ENCODE assay signal across 12 cellular contexts in the genomic region with DNA sequence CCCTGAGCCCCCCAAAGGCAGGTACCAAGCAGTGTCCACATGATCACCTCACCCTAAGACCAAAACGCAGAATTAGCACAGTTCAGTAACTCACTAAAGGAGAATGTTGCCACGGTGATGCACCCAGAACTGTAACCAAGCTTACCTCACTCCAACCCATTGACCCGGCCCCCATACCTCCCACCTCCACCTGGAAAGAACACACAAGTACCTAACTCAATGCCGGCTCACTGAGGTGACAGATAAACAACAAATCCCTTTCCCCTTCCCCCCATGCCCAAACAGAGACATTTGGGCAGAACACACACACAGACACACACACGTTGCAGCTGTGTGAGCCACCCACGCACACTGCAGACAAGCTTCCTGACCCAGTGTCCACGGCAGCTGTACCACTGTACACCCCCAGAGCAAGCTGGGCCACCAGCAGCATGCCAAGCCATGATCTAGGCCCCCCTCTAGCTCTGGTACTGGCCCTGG.
DNase-seq lines count a peak whose midpoint lies in the region; ATAC-seq and TF ChIP-seq lines count a peak whose summit lies in the region.
"Had no signal": no experiment of that assay in that cellular context is flagged by ENCODE, and none has a peak within 500 bp of the region (broad histone marks: within the 10 kb centered on the region; RNA-seq: fewer than 3 reads in every experiment).

No MANE protein-coding gene starts in this region.

- CTCF ChIA-PET in HEK293 (lab: Yijun Ruan, JAX) = interaction anchor here (0.6 to 14.1 kb wide), 12 partner anchors 8 to 142 kb away, joined by 3 to 241 read pairs (median 4); a partner anchor contains a TSS

- H3K4me3 ChIP-seq in HEK293 (ENCODE audit: low read depth, low read length) = no peak overlapping the region

- no peaks in the 10 kb centered on the region for H3K36me3 Mint-ChIP-seq in stimulated activated effector memory CD8-positive, alpha-beta T cell treated with anti-CD3 and anti-CD28 coated beads, Interleukin-12 subunit alpha, Interleukin-12 subunit beta, amount 100 ng/mL, for 72 hours

- H3K27ac Mint-ChIP-seq in stimulated activated effector memory CD8-positive, alpha-beta T cell treated with anti-CD3 and anti-CD28 coated beads, Interleukin-12 subunit alpha, Interleukin-12 subunit beta, amount 100 ng/mL, for 72 hours = peak overlapping the region; percentile 14

- no peak for ATAC-seq in stimulated activated effector memory CD8-positive, alpha-beta T cell treated with anti-CD3 and anti-CD28 coated beads, Interleukin-12 subunit alpha, Interleukin-12 subunit beta, amount 100 ng/mL, for 72 hours
- no peak for ATAC-seq in GM21717 (IDR thresholded peaks at IDR 0.05; ENCODE audit: unreplicated experiment)

- H3K4me1 ChIP-seq in HEK293 (ENCODE audit: control insufficient read depth, insufficient read depth, low read length) = peaks cover 7% of the 10 kb centered on the region; the same call in 1 of the 2 replicates

- no peak for TF ChIP-seq CTCF in HEK293 (tag by site-specific recombination; IDR thresholded peaks at IDR 0.05)

- no peak overlapping the region for H3K27ac ChIP-seq in HEK293 (ENCODE audit: extremely low read depth, low read depth, low read length)
- peak overlapping the region; percentile 95 for H3K27ac ChIP-seq in angular gyrus (ENCODE audit: low read depth, low read length)
- H3K27ac ChIP-seq in layer of hippocampus (ENCODE audit: low read depth, low read length) = peak overlapping the region; percentile 97
- H3K27ac ChIP-seq: HL-60 had no signal

- H3K36me3 ChIP-seq in HEK293 (ENCODE audit: control insufficient read depth in 2 of 2, insufficient read depth in 1 of 2, low read length in 2 of 2) = no peaks in the 10 kb centered on the region

- H3K9me3 Mint-ChIP-seq in stimulated activated effector memory CD8-positive, alpha-beta T cell treated with anti-CD3 and anti-CD28 coated beads, Interleukin-12 subunit alpha, Interleukin-12 subunit beta, amount 100 ng/mL, for 72 hours = no peaks in the 10 kb centered on the region

- H3K4me1 Mint-ChIP-seq in stimulated activated effector memory CD8-positive, alpha-beta T cell treated with anti-CD3 and anti-CD28 coated beads, Interleukin-12 subunit alpha, Interleukin-12 subunit beta, amount 100 ng/mL, for 72 hours = peaks cover 64% of the 10 kb centered on the region

- POLR2A ChIA-PET in HEK293 (lab: Yijun Ruan, JAX) = interaction anchor here (1.6 kb wide), 1 partner anchor 11 kb away, joined by 6 read pairs; no protein-coding TSS in a partner anchor

- DNase-seq in stimulated activated effector memory CD8-positive, alpha-beta T cell treated with anti-CD3 and anti-CD28 coated beads, Interleukin-12 subunit alpha, Interleukin-12 subunit beta, amount 100 ng/mL, for 72 hours (ENCODE audit: low spot score in 2 of 2) = no peak
- DNase-seq in dedifferentiated amniotic fluid mesenchymal stem cell (ENCODE audit: extremely low spot score) (no peak), NCI-H1694 treated with DMSO at 0.1 percent for 48 hours (lab: John Stamatoyannopoulos, UW) (no peak), GF-D8 (lab: John Stamatoyannopoulos, UW) (no peak)
- DNase-seq: central memory CD4-positive, alpha-beta T cell; NCI-H2081; stimulated activated naive CD4-positive, alpha-beta T cell had no signal

- H3K9me3 ChIP-seq in HEK293 (ENCODE audit: control insufficient read depth, insufficient read depth, low read depth, low read length) = no peaks in the 10 kb centered on the region

- H3K27me3 ChIP-seq in layer of hippocampus (ENCODE audit: control insufficient read depth, insufficient read depth, low read length) = no peaks in the 10 kb centered on the region

- H3K4me3 Mint-ChIP-seq in stimulated activated effector memory CD8-positive, alpha-beta T cell treated with anti-CD3 and anti-CD28 coated beads, Interleukin-12 subunit alpha, Interleukin-12 subunit beta, amount 100 ng/mL, for 72 hours = peak overlapping the region; percentile 77

TF ChIP-seq in HEK293, 187 proteins besides CTCF, POLR2A, EP300 and RAD21:
- no peak for TF ChIP-seq ZNF248 (tag by site-specific recombination; IDR thresholded peaks at IDR 0.05)
- no peak for TF ChIP-seq ZSCAN16 (tag by site-specific recombination; IDR thresholded peaks at IDR 0.05)
- TF ChIP-seq, protein P1, sequence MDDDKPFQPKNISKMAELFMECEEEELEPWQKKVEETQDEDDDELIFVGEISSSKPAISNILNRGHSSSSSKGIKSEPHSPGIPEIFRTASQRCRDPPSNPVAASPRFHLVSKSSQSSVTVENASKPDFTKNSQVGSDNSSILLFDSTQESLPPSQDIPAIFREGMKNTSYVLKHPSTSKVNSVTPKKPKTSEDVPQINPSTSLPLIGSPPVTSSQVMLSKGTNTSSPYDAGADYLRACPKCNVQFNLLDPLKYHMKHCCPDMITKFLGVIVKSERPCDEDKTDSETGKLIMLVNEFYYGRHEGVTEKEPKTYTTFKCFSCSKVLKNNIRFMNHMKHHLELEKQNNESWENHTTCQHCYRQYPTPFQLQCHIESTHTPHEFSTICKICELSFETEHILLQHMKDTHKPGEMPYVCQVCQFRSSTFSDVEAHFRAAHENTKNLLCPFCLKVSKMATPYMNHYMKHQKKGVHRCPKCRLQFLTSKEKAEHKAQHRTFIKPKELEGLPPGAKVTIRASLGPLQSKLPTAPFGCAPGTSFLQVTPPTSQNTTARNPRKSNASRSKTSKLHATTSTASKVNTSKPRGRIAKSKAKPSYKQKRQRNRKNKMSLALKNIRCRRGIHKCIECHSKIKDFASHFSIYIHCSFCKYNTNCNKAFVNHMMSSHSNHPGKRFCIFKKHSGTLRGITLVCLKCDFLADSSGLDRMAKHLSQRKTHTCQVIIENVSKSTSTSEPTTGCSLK (tag by site-specific recombination; IDR thresholded peaks at IDR 0.05) = no peak
- no peak for TF ChIP-seq ZNF335 (tag by site-specific recombination; conservative IDR thresholded peaks at IDR 0.05)
- no peak for TF ChIP-seq ZNF843 (tag by site-specific recombination; IDR thresholded peaks at IDR 0.05)
- no peak for TF ChIP-seq ZNF610 (tag by site-specific recombination; IDR thresholded peaks at IDR 0.05; ENCODE audit: borderline replicate concordance)
- no peak for TF ChIP-seq ZFP3 (tag by site-specific recombination; IDR thresholded peaks at IDR 0.05; ENCODE audit: low read depth)
- TF ChIP-seq, protein P2, sequence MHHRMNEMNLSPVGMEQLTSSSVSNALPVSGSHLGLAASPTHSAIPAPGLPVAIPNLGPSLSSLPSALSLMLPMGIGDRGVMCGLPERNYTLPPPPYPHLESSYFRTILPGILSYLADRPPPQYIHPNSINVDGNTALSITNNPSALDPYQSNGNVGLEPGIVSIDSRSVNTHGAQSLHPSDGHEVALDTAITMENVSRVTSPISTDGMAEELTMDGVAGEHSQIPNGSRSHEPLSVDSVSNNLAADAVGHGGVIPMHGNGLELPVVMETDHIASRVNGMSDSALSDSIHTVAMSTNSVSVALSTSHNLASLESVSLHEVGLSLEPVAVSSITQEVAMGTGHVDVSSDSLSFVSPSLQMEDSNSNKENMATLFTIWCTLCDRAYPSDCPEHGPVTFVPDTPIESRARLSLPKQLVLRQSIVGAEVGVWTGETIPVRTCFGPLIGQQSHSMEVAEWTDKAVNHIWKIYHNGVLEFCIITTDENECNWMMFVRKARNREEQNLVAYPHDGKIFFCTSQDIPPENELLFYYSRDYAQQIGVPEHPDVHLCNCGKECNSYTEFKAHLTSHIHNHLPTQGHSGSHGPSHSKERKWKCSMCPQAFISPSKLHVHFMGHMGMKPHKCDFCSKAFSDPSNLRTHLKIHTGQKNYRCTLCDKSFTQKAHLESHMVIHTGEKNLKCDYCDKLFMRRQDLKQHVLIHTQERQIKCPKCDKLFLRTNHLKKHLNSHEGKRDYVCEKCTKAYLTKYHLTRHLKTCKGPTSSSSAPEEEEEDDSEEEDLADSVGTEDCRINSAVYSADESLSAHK (tag by site-specific recombination; IDR thresholded peaks at IDR 0.05) = no peak
- no peak for TF ChIP-seq ZNF324 (tag by site-specific recombination; IDR thresholded peaks at IDR 0.05)
- TF ChIP-seq BCL11B (tag by site-specific recombination; IDR thresholded peaks at IDR 0.05; ENCODE audit: low read depth) = no peak
- TF ChIP-seq ZFHX2 (tag by site-specific recombination; conservative IDR thresholded peaks at IDR 0.05) = peak; percentile 81
- no peak for TF ChIP-seq ZNF747 (tag by site-specific recombination; IDR thresholded peaks at IDR 0.05)
- TF ChIP-seq EGR2 (tag by site-specific recombination; IDR thresholded peaks at IDR 0.05; ENCODE audit: low read depth) = peak; percentile 79
